26 cellular contexts compared by ENCODE assay signal in the genomic region with DNA sequence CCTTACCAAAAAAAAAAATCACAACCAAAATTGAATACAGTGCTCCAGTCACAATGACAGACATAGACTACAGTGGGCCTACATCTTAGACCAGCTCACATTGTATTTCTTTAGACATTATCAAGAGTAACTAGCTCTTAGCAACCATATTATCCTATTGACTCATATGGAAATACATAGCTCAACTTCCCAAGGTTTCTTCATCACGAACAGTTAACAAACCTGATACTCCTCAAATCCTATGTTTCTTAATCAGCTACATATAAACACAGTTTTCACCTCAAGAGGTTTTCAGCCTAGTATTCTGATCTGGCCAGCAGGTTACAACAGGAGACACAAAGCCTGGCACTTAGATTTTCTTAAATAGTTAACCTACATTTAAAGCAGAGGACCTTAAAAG.
"Had no signal": no experiment of that assay in that cellular context is flagged by ENCODE, and none has a peak within 500 bp of the region (broad histone marks: within the 10 kb centered on the region; RNA-seq: fewer than 3 reads in every experiment).

No MANE protein-coding gene starts in this region.

- H3K4me3 ChIP-seq: colonic mucosa, esophagus squamous epithelium, gastroesophageal sphincter, mucosa of descending colon, tibial nerve had no signal

- H3K36me3 ChIP-seq: colonic mucosa had no signal

- H3K4me1 Mint-ChIP-seq: activated naive CD4-positive, alpha-beta T cell treated with anti-CD3 and anti-CD28 coated beads, Interleukin-2, amount 10 ng/mL, durations not matched to agents 7 days and 5 days; stimulated activated naive CD8-positive, alpha-beta T cell treated with anti-CD3 and anti-CD28 coated beads, Interleukin-15, amount 100 ng/mL, for 72 hours had no signal

- ATAC-seq: activated T-cell treated with anti-CD3 and anti-CD28 coated beads, Interleukin-2, amount 50 U/mL, for 4 hours; gastroesophageal sphincter; left cardiac atrium; sciatic nerve; stimulated activated effector memory CD8-positive, alpha-beta T cell treated with anti-CD3 and anti-CD28 coated beads, Interleukin-12 subunit alpha, Interleukin-12 subunit beta, amount 100 ng/mL, for 72 hours; stimulated activated naive CD8-positive, alpha-beta T cell treated with anti-CD3 and anti-CD28 coated beads, Interleukin-15, amount 100 ng/mL, for 72 hours had no signal

- H3K9me3 Mint-ChIP-seq: activated naive CD4-positive, alpha-beta T cell treated with anti-CD3 and anti-CD28 coated beads, Interleukin-2, amount 10 ng/mL, durations not matched to agents 7 days and 5 days; activated T-cell treated with anti-CD3 and anti-CD28 coated beads, Interleukin-2, amount 50 U/mL, for 4 hours; nephron progenitor cell; stimulated activated effector memory CD8-positive, alpha-beta T cell treated with anti-CD3 and anti-CD28 coated beads, Interleukin-12 subunit alpha, Interleukin-12 subunit beta, amount 100 ng/mL, for 72 hours; stimulated activated naive CD8-positive, alpha-beta T cell treated with anti-CD3 and anti-CD28 coated beads, Interleukin-15, amount 100 ng/mL, for 72 hours; T-helper 2 cell treated with Interferon-gamma antibody and Interleukin-4, amounts not matched to agents 5 μg/mL and 100 μg/mL, for 36 hours had no signal

- DNase-seq: activated CD4-positive, alpha-beta T cell treated with anti-CD3 and anti-CD28 coated beads for 1 hour; activated CD8-positive, alpha-beta memory T cell treated with anti-CD3 and anti-CD28 coated beads for 24 hours; activated CD8-positive, alpha-beta memory T cell treated with anti-CD3 and anti-CD28 coated beads, Interleukin-2, amount 50 U/mL, for 4 hours; activated effector memory CD4-positive, alpha-beta T cell treated with anti-CD3 and anti-CD28 coated beads, Interleukin-2, amount 50 U/mL, for 16 hours; activated naive CD4-positive, alpha-beta T cell treated with anti-CD3 and anti-CD28 coated beads, Interleukin-2, amount 10 ng/mL, durations not matched to agents 7 days and 5 days; activated T-cell treated with anti-CD3 and anti-CD28 coated beads, Interleukin-2, amount 50 U/mL, for 4 hours; aorta; brain microvascular endothelial cell; esophagus squamous epithelium; head of caudate nucleus; islet precursor cell; left cardiac atrium; mesendoderm; nephron progenitor cell; occipital lobe; stimulated activated CD4-positive, alpha-beta T cell treated with anti-CD3 and anti-CD28 coated beads, Interleukin-2, amount 100 ng/mL, for 24 hours; stimulated activated naive CD8-positive, alpha-beta T cell treated with anti-CD3 and anti-CD28 coated beads, Interleukin-15, amount 100 ng/mL, for 72 hours had no signal

- H3K9me3 ChIP-seq: colonic mucosa, esophagus squamous epithelium, gastroesophageal sphincter, mucosa of descending colon, tibial nerve had no signal

- H3K4me3 Mint-ChIP-seq: activated naive CD4-positive, alpha-beta T cell treated with anti-CD3 and anti-CD28 coated beads, Interleukin-2, amount 10 ng/mL, durations not matched to agents 7 days and 5 days; activated T-cell treated with anti-CD3 and anti-CD28 coated beads, Interleukin-2, amount 50 U/mL, for 4 hours; nephron progenitor cell; stimulated activated effector memory CD8-positive, alpha-beta T cell treated with anti-CD3 and anti-CD28 coated beads, Interleukin-12 subunit alpha, Interleukin-12 subunit beta, amount 100 ng/mL, for 72 hours; stimulated activated naive CD8-positive, alpha-beta T cell treated with anti-CD3 and anti-CD28 coated beads, Interleukin-15, amount 100 ng/mL, for 72 hours; T-helper 2 cell treated with Interferon-gamma antibody and Interleukin-4, amounts not matched to agents 5 μg/mL and 100 μg/mL, for 36 hours had no signal

- H3K27ac Mint-ChIP-seq: activated naive CD4-positive, alpha-beta T cell treated with anti-CD3 and anti-CD28 coated beads, Interleukin-2, amount 10 ng/mL, durations not matched to agents 7 days and 5 days; stimulated activated effector memory CD8-positive, alpha-beta T cell treated with anti-CD3 and anti-CD28 coated beads, Interleukin-12 subunit alpha, Interleukin-12 subunit beta, amount 100 ng/mL, for 72 hours; T-helper 2 cell treated with Interferon-gamma antibody and Interleukin-4, amounts not matched to agents 5 μg/mL and 100 μg/mL, for 36 hours had no signal

- FAIRE-seq: small intestine, TTC549 had no signal

- H3K27me3 Mint-ChIP-seq: activated naive CD4-positive, alpha-beta T cell treated with anti-CD3 and anti-CD28 coated beads, Interleukin-2, amount 10 ng/mL, durations not matched to agents 7 days and 5 days; stimulated activated naive CD8-positive, alpha-beta T cell treated with anti-CD3 and anti-CD28 coated beads, Interleukin-15, amount 100 ng/mL, for 72 hours had no signal

- H3K27me3 ChIP-seq: brain microvascular endothelial cell, colonic mucosa, esophagus squamous epithelium, gastroesophageal sphincter, tibial nerve had no signal
